In the genomic region with DNA sequence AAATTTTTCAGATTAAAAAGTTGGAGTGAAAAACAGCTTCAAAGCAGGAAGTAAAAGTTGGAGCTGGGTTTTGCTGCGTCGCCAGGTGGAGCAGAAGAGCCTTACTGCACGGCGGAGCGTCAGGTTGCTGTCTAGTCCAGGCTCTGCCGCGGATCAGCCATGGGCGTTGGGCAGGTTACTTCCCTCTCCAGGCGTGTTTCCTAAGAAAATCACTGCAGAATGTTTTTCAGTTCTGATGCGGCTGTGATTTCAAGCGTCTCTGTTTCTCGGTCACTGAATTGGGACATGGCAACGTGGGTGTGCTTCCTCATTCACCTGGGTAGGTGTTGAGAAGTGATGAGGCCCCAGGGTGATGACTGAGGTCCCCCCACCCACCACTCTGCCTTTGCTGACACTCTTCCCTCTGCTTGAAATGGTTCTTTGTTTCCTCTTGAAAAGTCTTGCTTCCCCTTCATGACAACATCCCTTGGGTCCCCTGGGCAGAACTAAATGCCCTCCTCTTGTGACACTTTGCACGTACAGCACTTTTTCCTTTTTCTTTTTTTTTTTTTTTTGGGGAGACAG, we compare ENCODE assay signal across 8 cellular contexts. TPM values are rescaled to one million over a fixed set of nuclear protein-coding genes. Genes with fewer than 3 reads are reported as not detected.
DNase-seq lines count a peak whose midpoint lies in the region; ATAC-seq and TF ChIP-seq lines count a peak whose summit lies in the region.

No MANE protein-coding gene starts in this region.

- peaks cover 0 to 27% (median 14%) of the 10 kb centered on the region in 4 donors for H3K4me1 ChIP-seq in Peyer's patch

- POLR2A ChIA-PET in HEK293T (lab: Yijun Ruan, JAX) = no interaction called here

- H3K27me3 ChIP-seq in Peyer's patch = no peaks in the 10 kb centered on the region

- TF ChIP-seq POLR2A in Peyer's patch (IDR thresholded peaks at IDR 0.05) = no peak

- H3K9me3 ChIP-seq in Peyer's patch = no peaks in the 10 kb centered on the region

- DNase-seq in Peyer's patch = peak in 2 of 3 donors; percentile 68 to 84
- DNase-seq in amniotic epithelial cell (ENCODE audit: low read depth) = peak; percentile 46
- no peak for DNase-seq in H4 (ENCODE audit: low spot score)
- DNase-seq in HEK293T (ENCODE audit: extremely low spot score) = no peak
- DNase-seq in NCI-H446 treated with DMSO at 0.1 percent for 48 hours (lab: John Stamatoyannopoulos, UW) = no peak
- DNase-seq in cerebellum (ENCODE audit: low spot score) = no peak

- ATAC-seq in GM21723 (IDR thresholded peaks at IDR 0.05; ENCODE audit: unreplicated experiment) = peak; percentile 39

- H3K4me3 ChIP-seq in Peyer's patch (peak overlapping the region in 3 of 4 donors; percentile 2 to 12 (median 4)), skin epidermis (peak overlapping the region in 2 of 7 experiments; percentile 2 to 20)

- CTCF ChIA-PET in HEK293T (lab: Yijun Ruan, JAX) = no interaction called here

- H3K27ac ChIP-seq in Peyer's patch (peak overlapping the region; percentile 17 to 93 (median 62)), skin epidermis (peak overlapping the region in 18 of 21 experiments; percentile 18 to 94 (median 52))

- no peaks in the 10 kb centered on the region for H3K36me3 ChIP-seq in Peyer's patch

- TF ChIP-seq CTCF in Peyer's patch (IDR thresholded peaks at IDR 0.05) = peak in 5 of 6 experiments; percentile 15 to 48 (median 45)

TF ChIP-seq in HEK293T, 16 proteins besides CTCF, POLR2A, EP300 and RAD21:
- no peak for TF ChIP-seq FOXA1 (IDR thresholded peaks at IDR 0.05)
- no peak for TF ChIP-seq FOXK2 (IDR thresholded peaks at IDR 0.05)
- no peak for TF ChIP-seq LEF1 (IDR thresholded peaks at IDR 0.05; ENCODE audit: borderline replicate concordance)
- no peak for TF ChIP-seq NFRKB (IDR thresholded peaks at IDR 0.05)
- no peak for TF ChIP-seq HDGF (IDR thresholded peaks at IDR 0.05; ENCODE audit: borderline replicate concordance)
- TF ChIP-seq ELF4 (IDR thresholded peaks at IDR 0.05) = no peak
- no peak for TF ChIP-seq L3MBTL2 (conservative IDR thresholded peaks at IDR 0.05)
- TF ChIP-seq ZNF384 (IDR thresholded peaks at IDR 0.05) = no peak
- TF ChIP-seq ARNT (IDR thresholded peaks at IDR 0.05) = no peak
- TF ChIP-seq SUZ12 (IDR thresholded peaks at IDR 0.05) = no peak
- TF ChIP-seq, protein P1, sequence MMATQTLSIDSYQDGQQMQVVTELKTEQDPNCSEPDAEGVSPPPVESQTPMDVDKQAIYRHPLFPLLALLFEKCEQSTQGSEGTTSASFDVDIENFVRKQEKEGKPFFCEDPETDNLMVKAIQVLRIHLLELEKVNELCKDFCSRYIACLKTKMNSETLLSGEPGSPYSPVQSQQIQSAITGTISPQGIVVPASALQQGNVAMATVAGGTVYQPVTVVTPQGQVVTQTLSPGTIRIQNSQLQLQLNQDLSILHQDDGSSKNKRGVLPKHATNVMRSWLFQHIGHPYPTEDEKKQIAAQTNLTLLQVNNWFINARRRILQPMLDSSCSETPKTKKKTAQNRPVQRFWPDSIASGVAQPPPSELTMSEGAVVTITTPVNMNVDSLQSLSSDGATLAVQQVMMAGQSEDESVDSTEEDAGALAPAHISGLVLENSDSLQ (IDR thresholded peaks at IDR 0.05) = no peak
- TF ChIP-seq TARDBP (IDR thresholded peaks at IDR 0.05) = no peak
- TF ChIP-seq FOXM1 (IDR thresholded peaks at IDR 0.05; ENCODE audit: borderline replicate concordance) = no peak
- TF ChIP-seq BHLHE40 (IDR thresholded peaks at IDR 0.05; ENCODE audit: borderline replicate concordance) = no peak
- TF ChIP-seq CTBP1 (IDR thresholded peaks at IDR 0.05; ENCODE audit: borderline replicate concordance) = no peak
- TF ChIP-seq SP1 (IDR thresholded peaks at IDR 0.05) = no peak
TF ChIP-seq in HEK293T: peak in this region for 0.

RNA-seq across cellular contexts. Expression of a gene that starts 7.6 kb away (rescaled TPM):
- total RNA-seq in Peyer's patch (100 to 1,000 TPM in 2 of 4 donors, 10 to 100 TPM in 2; 44.9 to 409 (median 110) TPM), cerebellum (120 TPM)
- 13.0 and 13.1 TPM in 2 replicates for total RNA-seq in H4 (2014; rRNA removed; shearing (Covaris generic))

Comparison
In these comparisons a context has a peak if more than half of its experiments do, and no peak if none do; other contexts are left out.
1. DNase-seq: peak in Peyer's patch (2 of 3) and amniotic epithelial cell (single experiment); none in H4 (single experiment), HEK293T (single experiment), NCI-H446 treated with DMSO at 0.1 percent for 48 hours (single experiment) and cerebellum (single experiment).